In genomic region chr2:48114256-48114655, GRCh38 we compare ENCODE assay signal across 8 cellular contexts.
A peak's percentile ranks its signal among the peaks of the same experiment; 100 is the strongest.
DNase-seq lines count a peak whose midpoint lies in the region; ATAC-seq and TF ChIP-seq lines count a peak whose summit lies in the region.

No MANE protein-coding gene starts in this region.

- no peaks in the 10 kb centered on the region for H3K9me3 Mint-ChIP-seq in activated T-cell treated with anti-CD3 and anti-CD28 coated beads, Interleukin-2, amount 50 U/mL, for 72 hours

- TF ChIP-seq CTCF in KMS-11 (conservative IDR thresholded peaks at IDR 0.05; ENCODE audit: low read depth, low read length) (no peak), omental fat pad (IDR thresholded peaks at IDR 0.05) (no peak), heart left ventricle (IDR thresholded peaks at IDR 0.05) (no peak)

- intact Hi-C loops in heart left ventricle (cut with DNase I), result no loop called here

- H3K79me2 ChIP-seq in KMS-11 (ENCODE audit: insufficient read depth, low read depth), result no peaks in the 10 kb centered on the region

- TF ChIP-seq POLR2A in heart left ventricle (IDR thresholded peaks at IDR 0.05), result no peak

- H3K4me1 ChIP-seq in KMS-11 (ENCODE audit: low read depth, poor library complexity, severe bottlenecking) (peaks cover 32% of the 10 kb centered on the region), heart left ventricle (peaks cover 0 to 39% (median 4%) of the 10 kb centered on the region in 12 donors)

- H4K20me1 ChIP-seq in KMS-11 (ENCODE audit: insufficient read depth), result no peaks in the 10 kb centered on the region

- H3K36me3 ChIP-seq in KMS-11 (ENCODE audit: insufficient read depth), result no peaks in the 10 kb centered on the region
- H3K36me3 ChIP-seq in heart left ventricle, result no peaks in the 10 kb centered on the region

- H3K27ac ChIP-seq in KMS-11 (no peak overlapping the region), heart left ventricle (no peak overlapping the region)

- H3K27me3 Mint-ChIP-seq in activated T-cell treated with anti-CD3 and anti-CD28 coated beads, Interleukin-2, amount 50 U/mL, for 72 hours (ENCODE audit: low read depth), result no peaks in the 10 kb centered on the region

- peak overlapping the region; percentile 36 for H3K4me2 ChIP-seq in KMS-11

- peak overlapping the region; percentile 58 for H3K27ac Mint-ChIP-seq in activated T-cell treated with anti-CD3 and anti-CD28 coated beads, Interleukin-2, amount 50 U/mL, for 72 hours

- WGBS in heart left ventricle, 4 donors, result 66 to 75% (median 70%) methylated on average over 2 of the region's 2 CpGs

- H3K9ac ChIP-seq in KMS-11, result no peak overlapping the region

- no peak overlapping the region for H2AFZ ChIP-seq in KMS-11 (ENCODE audit: low read depth)

- H3K36me3 Mint-ChIP-seq in activated T-cell treated with anti-CD3 and anti-CD28 coated beads, Interleukin-2, amount 50 U/mL, for 72 hours (ENCODE audit: insufficient read depth in 2 of 2), result no peaks in the 10 kb centered on the region

- H3K4me3 ChIP-seq in KMS-11 (IDR thresholded peaks at IDR 0.05; ENCODE audit: insufficient read depth, low read depth, low read length) (no peak overlapping the region), heart left ventricle (no peak overlapping the region)

- no peaks in the 10 kb centered on the region for H3K9me3 ChIP-seq in heart left ventricle

- DNase-seq in NCI-H82 (lab: John Stamatoyannopoulos, UW), result peak; percentile 30
- DNase-seq in NCI-H82 treated with DMSO at 0.1 percent for 48 hours (lab: John Stamatoyannopoulos, UW; ENCODE audit: unreplicated experiment), result no peak
- peak; percentile 78 to 79 for DNase-seq in activated T-cell treated with anti-CD3 and anti-CD28 coated beads, Interleukin-2, amount 50 U/mL, for 72 hours
- peak; percentile 34 for DNase-seq in omental fat pad (ENCODE audit: low spot score)
- DNase-seq in UCSD-AML1 (lab: John Stamatoyannopoulos, UW; ENCODE audit: unreplicated experiment), result no peak
- no peak for DNase-seq in heart left ventricle
- no peak for DNase-seq in NCI-H1436 treated with DMSO at 0.1 percent for 48 hours (lab: John Stamatoyannopoulos, UW)

- H3K4me3 Mint-ChIP-seq in activated T-cell treated with anti-CD3 and anti-CD28 coated beads, Interleukin-2, amount 50 U/mL, for 72 hours, result no peak overlapping the region

- peak; percentile 83 to 89 for ATAC-seq in activated T-cell treated with anti-CD3 and anti-CD28 coated beads, Interleukin-2, amount 50 U/mL, for 72 hours (replicated peaks in 1 of 2)
- ATAC-seq in omental fat pad (ENCODE audit: low FRiP score) (peak; percentile 52), heart left ventricle (no peak)

- peaks cover 35% of the 10 kb centered on the region for H3K4me1 Mint-ChIP-seq in activated T-cell treated with anti-CD3 and anti-CD28 coated beads, Interleukin-2, amount 50 U/mL, for 72 hours (ENCODE audit: low read depth)

- no peaks in the 10 kb centered on the region for H3K27me3 ChIP-seq in KMS-11 (ENCODE audit: insufficient read depth, low read depth)
- H3K27me3 ChIP-seq in heart left ventricle, result no peaks in the 10 kb centered on the region

Comparison
In these comparisons a context has a peak if more than half of its experiments do, and no peak if none do; other contexts are left out.
1. DNase-seq: peak in NCI-H82 (single experiment), activated T-cell treated with anti-CD3 and anti-CD28 coated beads, Interleukin-2, amount 50 U/mL, for 72 hours (2 of 2) and omental fat pad (single experiment); none in NCI-H82 treated with DMSO at 0.1 percent for 48 hours (single experiment), UCSD-AML1 (single experiment), heart left ventricle (0 of 5) and NCI-H1436 treated with DMSO at 0.1 percent for 48 hours (single experiment).
2. ATAC-seq: peak in activated T-cell treated with anti-CD3 and anti-CD28 coated beads, Interleukin-2, amount 50 U/mL, for 72 hours (2 of 2) and omental fat pad (single experiment); none in heart left ventricle (0 of 4).